ENCODE assay signal across 11 cellular contexts in genomic region chr2:128187032-128187654, GRCh38.
DNase-seq lines count a peak whose midpoint lies in the region; ATAC-seq and TF ChIP-seq lines count a peak whose summit lies in the region.
"Had no signal": no experiment of that assay in that cellular context is flagged by ENCODE, and none has a peak within 500 bp of the region (broad histone marks: within the 10 kb centered on the region; RNA-seq: fewer than 3 reads in every experiment).

No MANE protein-coding gene starts in this region.

- H3K27ac Mint-ChIP-seq in MCF 10A (ENCODE audit: low read depth, unreplicated experiment): no peak overlapping the region

- no peak overlapping the region for H3K27ac ChIP-seq in mammary epithelial cell (ENCODE audit: insufficient read depth, low read depth, low read length)
- H3K27ac ChIP-seq in substantia nigra (ENCODE audit: low read depth, low read length, poor library complexity, severe bottlenecking): peak overlapping the region; percentile 68

- BruUV-seq in MCF 10A (replicated peaks; lab: Mats Ljungman, UMichigan) (no TSS peak), mammary epithelial cell (replicated peaks; lab: Mats Ljungman, UMichigan) (no TSS peak)

- H3K36me3 ChIP-seq in mammary epithelial cell (ENCODE audit: insufficient read depth, low read length): peaks cover 30% of the 10 kb centered on the region

- TF ChIP-seq CTCF in MCF 10A (IDR thresholded peaks at IDR 0.05; ENCODE audit: unreplicated experiment): no peak
- no peak for TF ChIP-seq CTCF in mammary epithelial cell (conservative IDR thresholded peaks at IDR 0.05 in 1 of 2, IDR thresholded peaks at IDR 0.05 in 1 of 2; ENCODE audit: extremely low read depth in 1 of 2, insufficient read depth in 1 of 2, low read depth in 1 of 2, low read length in 2 of 2)
- TF ChIP-seq CTCF in cardiac fibroblast (IDR thresholded peaks at IDR 0.05; ENCODE audit: low read depth, low read length): no peak

- ATAC-seq in left lobe of liver (peak; percentile 81), HG03520 (IDR thresholded peaks at IDR 0.05; ENCODE audit: unreplicated experiment) (no peak), HG03095 (IDR thresholded peaks at IDR 0.05; ENCODE audit: unreplicated experiment) (no peak)
- ATAC-seq: esophagus mucosa had no signal

- H3K4me3 ChIP-seq in mammary epithelial cell (replicated peaks in 1 of 3; ENCODE audit: insufficient read depth in 1 of 3, low read depth in 2 of 3, low read length in 3 of 3): no peak overlapping the region
- H3K4me3 ChIP-seq in cardiac fibroblast (replicated peaks in 1 of 2; ENCODE audit: low read depth in 2 of 2, low read length in 2 of 2): no peak overlapping the region

- no peaks in the 10 kb centered on the region for H3K4me1 Mint-ChIP-seq in MCF 10A (ENCODE audit: insufficient read depth, unreplicated experiment)

- DNase-seq in MCF 10A (ENCODE audit: unreplicated experiment) (peak; percentile 48), mammary epithelial cell (no peak), cardiac fibroblast (ENCODE audit: low read depth in 2 of 2) (peak; percentile 58 to 85), left lobe of liver (ENCODE audit: low spot score) (no peak), substantia nigra (lab: John Stamatoyannopoulos, UW) (peak in 2 of 49 donors; percentile 10 to 29)
- no peak for DNase-seq in stimulated activated CD4-positive, alpha-beta T cell treated with anti-CD3 and anti-CD28 coated beads, Interleukin-4, amount 100 ng/mL, for 4 hours
- DNase-seq: NCI-H1048 had no signal

- no peaks in the 10 kb centered on the region for H4K20me1 ChIP-seq in mammary epithelial cell (ENCODE audit: insufficient read depth, low read length)

- H3K4me2 ChIP-seq in mammary epithelial cell (ENCODE audit: insufficient read depth, low read depth, low read length): no peak overlapping the region

- dilution Hi-C loops in mammary epithelial cell (cut with HindIII; ENCODE audit: low sequenced_read_pairs): no loop called here

- no peaks in the 10 kb centered on the region for H3K27me3 ChIP-seq in mammary epithelial cell (ENCODE audit: insufficient read depth, low read length)

- H3K36me3 Mint-ChIP-seq in MCF 10A (ENCODE audit: insufficient read depth, unreplicated experiment): peaks cover 87% of the 10 kb centered on the region

- no peak overlapping the region for H2AFZ ChIP-seq in mammary epithelial cell (ENCODE audit: low read depth, low read length)

- H3K4me1 ChIP-seq in mammary epithelial cell (ENCODE audit: insufficient read depth, low read length): no peaks in the 10 kb centered on the region

- no peaks in the 10 kb centered on the region for H3K9me3 ChIP-seq in mammary epithelial cell (replicated peaks; ENCODE audit: insufficient read depth, low read length)

- POLR2A ChIA-PET in MCF 10A (lab: Yijun Ruan, JAX): interaction anchor here (0.6 kb wide), 1 partner anchor 165 kb away, joined by 3 read pairs; no protein-coding TSS in a partner anchor

- H3K27me3 Mint-ChIP-seq in MCF 10A (ENCODE audit: insufficient read depth, unreplicated experiment): no peaks in the 10 kb centered on the region

- no peak overlapping the region for H3K9ac ChIP-seq in mammary epithelial cell (ENCODE audit: insufficient read depth, low read length)

- WGBS in mammary epithelial cell (ENCODE audit: low coverage, missing lambda C conversion rate): 92% methylated on average over 9 of the region's 9 CpGs

- in situ Hi-C loops in mammary epithelial cell (cut with MboI; ENCODE audit: low sequenced_read_pairs in 2 of 2): loop anchor here in 1 of 2 donors (25.0 kb wide), 1 partner anchor 125 kb away; the partner anchor contains the start of gene HS6ST1

- H3K79me2 ChIP-seq in mammary epithelial cell (ENCODE audit: insufficient read depth, low read length): no peaks in the 10 kb centered on the region

- intact Hi-C loops in MCF 10A (cut with micrococcal nuclease) (no loop called here), mammary epithelial cell (cut with micrococcal nuclease) (no loop called here)

- no peaks in the 10 kb centered on the region for H3K9me3 Mint-ChIP-seq in MCF 10A (ENCODE audit: unreplicated experiment)
- H3K9me3 Mint-ChIP-seq: CD14-positive monocyte had no signal

- H3K4me3 Mint-ChIP-seq in MCF 10A (ENCODE audit: unreplicated experiment): no peak overlapping the region
- H3K4me3 Mint-ChIP-seq: CD14-positive monocyte had no signal

- CTCF ChIA-PET in MCF 10A (lab: Yijun Ruan, JAX) (interaction anchor here (0.8 kb wide), 1 partner anchor 47 kb away, joined by 4 read pairs; no protein-coding TSS in a partner anchor), mammary epithelial cell (lab: Charles Lee; ENCODE audit: low non-redundant PET) (no interaction called here)

Comparison
In these comparisons a context has a peak if more than half of its experiments do, and no peak if none do; other contexts are left out.
1. DNase-seq: peak in MCF 10A (single experiment) and cardiac fibroblast (2 of 2); none in mammary epithelial cell (single experiment), left lobe of liver (single experiment) and stimulated activated CD4-positive, alpha-beta T cell treated with anti-CD3 and anti-CD28 coated beads, Interleukin-4, amount 100 ng/mL, for 4 hours (0 of 2).